ENCODE assay signal across 8 cellular contexts in genomic region chr16:67667817-67668494, GRCh38. TPM values are rescaled to one million over a fixed set of nuclear protein-coding genes. Genes with fewer than 3 reads are reported as not detected.
DNase-seq lines count a peak whose midpoint lies in the region; ATAC-seq and TF ChIP-seq lines count a peak whose summit lies in the region.

No MANE protein-coding gene starts in this region.

- no peak for TF ChIP-seq EP300 in suprapubic skin (IDR thresholded peaks at IDR 0.05)

- TF ChIP-seq POLR2A in IMR-90 (IDR thresholded peaks at IDR 0.05; ENCODE audit: low read depth, low read length) = no peak
- no peak for TF ChIP-seq POLR2A in suprapubic skin (IDR thresholded peaks at IDR 0.05)

- H3K4ac ChIP-seq in IMR-90 (ENCODE audit: low read depth, low read length) = peak overlapping the region; percentile 14

- no peak overlapping the region for H3K4me3 ChIP-seq in IMR-90 (ENCODE audit: insufficient read depth, low read depth, low read length)
- H3K4me3 ChIP-seq in suprapubic skin = peak overlapping the region; percentile 91

- peak overlapping the region; percentile 43 for H2AK9ac ChIP-seq in IMR-90 (replicated peaks; ENCODE audit: low read depth, low read length, poor library complexity)

- H4K20me1 ChIP-seq in IMR-90 (ENCODE audit: insufficient read depth, low read length) = 0 out of 2 replicates have a peak, but pooled peaks cover 6% of the 10 kb centered on the region

- DNase-seq in DMS114 treated with DMSO at 0.1 percent for 48 hours (lab: John Stamatoyannopoulos, UW; ENCODE audit: unreplicated experiment) (peak; percentile 89), IMR-90 (peak; percentile 89), RWPE1 (ENCODE audit: low spot score) (peak; percentile 90), foreskin keratinocyte (peak; percentile 62 to 82), omental fat pad (ENCODE audit: low spot score) (no peak), suprapubic skin (ENCODE audit: low spot score in 2 of 2) (peak in 1 of 2 donors; percentile 93)
- DNase-seq in activated effector memory CD4-positive, alpha-beta T cell treated with Interleukin-2 at 50 U/mL for 16 hours = peak; percentile 76

- intact Hi-C loops in IMR-90 (cut with micrococcal nuclease) = loop anchor here (1.0 kb wide), 2 partner anchors 106 to 147 kb away; partner anchors contain the start of gene CTCF

- no peak overlapping the region for H2BK5ac ChIP-seq in IMR-90 (ENCODE audit: low read depth, low read length, poor library complexity, severe bottlenecking)

- peaks cover 12% of the 10 kb centered on the region for H3K4me1 ChIP-seq in IMR-90 (ENCODE audit: control insufficient read depth, insufficient read depth, low read length)
- no peaks in the 10 kb centered on the region for H3K4me1 ChIP-seq in foreskin keratinocyte
- H3K4me1 ChIP-seq in suprapubic skin = peaks cover 40% of the 10 kb centered on the region

- H4K5ac ChIP-seq in IMR-90 (ENCODE audit: low read depth, low read length) = peak overlapping the region; percentile 3; the same call in 1 of the 2 replicates

- peak overlapping the region; percentile 96 for H2AFZ ChIP-seq in IMR-90 (replicated peaks; ENCODE audit: low read length, poor library complexity)

- no peak overlapping the region for H3K23ac ChIP-seq in IMR-90 (ENCODE audit: low read depth, low read length)

- H3K36me3 ChIP-seq in IMR-90 (ENCODE audit: control insufficient read depth, insufficient read depth, low read length) = peaks cover 1% of the 10 kb centered on the region; the same call in 1 of the 2 replicates
- H3K36me3 ChIP-seq in suprapubic skin = peaks cover 9% of the 10 kb centered on the region

- POLR2A ChIA-PET in IMR-90 (lab: Charles Lee; ENCODE audit: unreplicated experiment) = no interaction called here
- POLR2A ChIA-PET in RWPE1 (lab: Yijun Ruan, JAX; ENCODE audit: low non-redundant PET) = no interaction called here

- H2BK20ac ChIP-seq in IMR-90 (ENCODE audit: low read depth, low read length) = no peak overlapping the region

- no peak overlapping the region for H3K18ac ChIP-seq in IMR-90 (ENCODE audit: low read depth, low read length)

- H3K79me1 ChIP-seq in IMR-90 (ENCODE audit: low read depth in 1 of 2, low read length in 2 of 2) = peaks cover 4 to 14% of the 10 kb centered on the region in 2 experiments; a peak in 3 of 4 replicates

- no peaks in the 10 kb centered on the region for H3K9me3 ChIP-seq in IMR-90 (ENCODE audit: control insufficient read depth, insufficient read depth, low read length)
- no peaks in the 10 kb centered on the region for H3K9me3 ChIP-seq in suprapubic skin

- TF ChIP-seq CTCF in IMR-90 (conservative IDR thresholded peaks at IDR 0.05; ENCODE audit: low read depth, low read length) = peak; percentile 97
- TF ChIP-seq CTCF in RWPE1 (conservative IDR thresholded peaks at IDR 0.05; ENCODE audit: low read depth) = peak; percentile 71
- TF ChIP-seq CTCF in foreskin keratinocyte (conservative IDR thresholded peaks at IDR 0.05) = peak; percentile 98
- TF ChIP-seq CTCF in omental fat pad (IDR thresholded peaks at IDR 0.05) = peak in 1 of 3 donors; percentile 44
- peak; percentile 80 to 91 for TF ChIP-seq CTCF in suprapubic skin (IDR thresholded peaks at IDR 0.05)

- H4K91ac ChIP-seq in IMR-90 (ENCODE audit: insufficient read depth, low read depth, low read length) = no peak overlapping the region

- H3K27ac ChIP-seq in IMR-90 (ENCODE audit: insufficient read depth, low read length) (no peak overlapping the region; the same call in 1 of the 2 replicates), RWPE1 (peak overlapping the region; percentile 80), foreskin keratinocyte (no peak overlapping the region), suprapubic skin (peak overlapping the region; percentile 83)

- CTCF ChIA-PET in IMR-90 (lab: Yijun Ruan, JAX) (interaction anchor here (0.6 to 1.9 kb wide), 8 partner anchors 12 to 150 kb away, joined by 3 to 20 read pairs (median 3); partner anchors contain the start of gene CTCF), RWPE1 (lab: Yijun Ruan, JAX) (interaction anchor here (0.5 to 3.1 kb wide), 10 partner anchors 9 to 202 kb away, joined by 3 to 15 read pairs (median 4); no protein-coding TSS in a partner anchor)

- no peak overlapping the region for H3K9ac ChIP-seq in IMR-90 (ENCODE audit: low read depth, low read length)

- H2AK5ac ChIP-seq in IMR-90 (ENCODE audit: low read depth, low read length) = 0 out of 2 replicates have a peak overlapping the region, but pooled peaks have one; percentile 5

- no TSS peak for BruUV-seq in IMR-90 (replicated peaks; lab: Mats Ljungman, UMichigan)

- dilution Hi-C loops in IMR-90 (cut with HindIII; ENCODE audit: low sequenced_read_pairs, unreplicated experiment) = no loop called here

- ATAC-seq in GM21447 (IDR thresholded peaks at IDR 0.05; ENCODE audit: unreplicated experiment) (peak; percentile 67), IMR-90 (ENCODE audit: low read depth) (peak; percentile 92), foreskin keratinocyte (peak; percentile 88), omental fat pad (ENCODE audit: low FRiP score) (peak; percentile 69)

- TF ChIP-seq RAD21 in IMR-90 (IDR thresholded peaks at IDR 0.05; ENCODE audit: low read length) = peak; percentile 83

- H2BK120ac ChIP-seq in IMR-90 (ENCODE audit: low read depth, low read length) = no peak overlapping the region

- H3K27me3 ChIP-seq in IMR-90 (ENCODE audit: control insufficient read depth, insufficient read depth, low read length) (no peaks in the 10 kb centered on the region), foreskin keratinocyte (no peaks in the 10 kb centered on the region), suprapubic skin (no peaks in the 10 kb centered on the region)

- H3K4me2 ChIP-seq in IMR-90 (ENCODE audit: low read depth, low read length) = peak overlapping the region; percentile 6; the same call in 1 of the 2 replicates

- H3K14ac ChIP-seq in IMR-90 (replicated peaks; ENCODE audit: low read depth, low read length) = no peak overlapping the region

- WGBS in IMR-90 (ENCODE audit: extremely low coverage in 2 of 2, insufficient read length in 1 of 2), 2 experiments = 17% methylated on average over 7 of the region's 18 CpGs; no CpG with 5 or more reads in 1 of the 2 experiments
- WGBS in suprapubic skin = 18% methylated on average over 10 of the region's 18 CpGs

- H2BK15ac ChIP-seq in IMR-90 (ENCODE audit: low read depth, low read length) = no peak overlapping the region

- in situ Hi-C loops in IMR-90 (cut with MboI; ENCODE audit: low sequenced_read_pairs) = loop anchor here (10.0 kb wide), 1 partner anchor 143 kb away; the partner anchor contains the start of gene RIPOR1

- no peaks in the 10 kb centered on the region for H3K9me1 ChIP-seq in IMR-90 (ENCODE audit: insufficient read depth, low read length)

- H4K8ac ChIP-seq in IMR-90 (ENCODE audit: low read depth in 2 of 2, low read length in 2 of 2) = peak overlapping the region; percentile 97 to 100; a peak in 2 of 4 replicates

- no peak overlapping the region for H3K56ac ChIP-seq in IMR-90 (ENCODE audit: extremely low read depth, insufficient read depth, low read length)

TF ChIP-seq in IMR-90, 13 proteins besides CTCF, POLR2A, EP300 and RAD21 (continues in another document):
- TF ChIP-seq SMC3 (IDR thresholded peaks at IDR 0.05; ENCODE audit: low read depth, low read length) (peak; percentile 97), MAFK (IDR thresholded peaks at IDR 0.05; ENCODE audit: low read depth, low read length) (no peak), RCOR1 (IDR thresholded peaks at IDR 0.05; ENCODE audit: insufficient replicate concordance, low read length) (no peak)

RNA-seq across cellular contexts. Expression of gene C16orf86, which starts 1.3 kb away (rescaled TPM):
- total RNA-seq in IMR-90 (2012; rRNA removed) = 0.28 and 0.54 TPM in 2 replicates
- 0.63 and 0.70 TPM in 2 replicates for polyA plus RNA-seq in IMR-90 (2012; rRNA removed)
- 1.00 and 1.9 TPM in 2 replicates for polyA plus RNA-seq in IMR-90 (2012; cell fraction: cytosol; rRNA removed)
- 1.9 and 3.9 TPM in 2 replicates for polyA plus RNA-seq in IMR-90 (2012; cell fraction: nucleus; rRNA removed; ENCODE audit: low replicate concordance)
- 1.2 and 1.3 TPM in 2 replicates for total RNA-seq in foreskin keratinocyte
- 1.7 and 2.0 TPM in 2 replicates for polyA plus RNA-seq in foreskin keratinocyte
- total RNA-seq in omental fat pad = 1 to 10 TPM; 5.0 to 8.3 (median 7.6) TPM
- 1 to 10 TPM; 2.1 to 6.8 (median 3.6) TPM for total RNA-seq in suprapubic skin

RNA-seq across cellular contexts. Expression of gene ENKD1, which starts 1.4 kb away (rescaled TPM):
- total RNA-seq in IMR-90 (2012; rRNA removed) = 2.9 and 3.1 TPM in 2 replicates
- 6.3 and 7.8 TPM in 2 replicates for polyA plus RNA-seq in IMR-90 (2012; rRNA removed)
- 3.9 and 8.2 TPM in 2 replicates for polyA plus RNA-seq in IMR-90 (2012; cell fraction: cytosol; rRNA removed)
- polyA plus RNA-seq in IMR-90 (2012; cell fraction: nucleus; rRNA removed; ENCODE audit: low replicate concordance) = 20.0 and 44.8 TPM in 2 replicates
- 19.1 and 19.5 TPM in 2 replicates for total RNA-seq in foreskin keratinocyte
- polyA plus RNA-seq in foreskin keratinocyte = 24.0 and 24.5 TPM in 2 replicates
- 10 to 100 TPM in 3 of 4 donors, 1 to 10 TPM in 1; 7.7 to 17.8 (median 13.7) TPM for total RNA-seq in omental fat pad
- total RNA-seq in suprapubic skin = 10 to 100 TPM; 10.1 to 33.6 (median 13.7) TPM

RNA-seq across cellular contexts. Expression of gene PARD6A, which starts 7.2 kb away (rescaled TPM):
- 0.28 and 0.36 TPM in 2 replicates for total RNA-seq in IMR-90 (2012; rRNA removed)
- polyA plus RNA-seq in IMR-90 (2012; rRNA removed) = 0.55 and 0.65 TPM in 2 replicates
- polyA plus RNA-seq in IMR-90 (2012; cell fraction: cytosol; rRNA removed) = 0.82 and 0.94 TPM in 2 replicates
- 0.32 and 0.49 TPM in 2 replicates for polyA plus RNA-seq in IMR-90 (2012; cell fraction: nucleus; rRNA removed; ENCODE audit: low replicate concordance)
- 1.1 TPM in 2 replicates for total RNA-seq in foreskin keratinocyte
- polyA plus RNA-seq in foreskin keratinocyte = 1.1 and 1.6 TPM in 2 replicates
- total RNA-seq in omental fat pad = 10 to 100 TPM in 1 of 4 donors, 1 to 10 TPM in 3; 3.2 to 12.5 (median 4.6) TPM
- total RNA-seq in suprapubic skin = 1 to 10 TPM; 2.3 to 4.3 (median 3.4) TPM

RNA-seq across cellular contexts. Expression of gene ACD, which starts 7.9 kb away (rescaled TPM):
- total RNA-seq in IMR-90 (2012; rRNA removed) = 12.8 and 15.6 TPM in 2 replicates
- polyA plus RNA-seq in IMR-90 (2012; rRNA removed) = 31.1 and 38.9 TPM in 2 replicates
- 20.0 and 29.8 TPM in 2 replicates for polyA plus RNA-seq in IMR-90 (2012; cell fraction: cytosol; rRNA removed)
- 49.6 and 116 TPM in 2 replicates for polyA plus RNA-seq in IMR-90 (2012; cell fraction: nucleus; rRNA removed; ENCODE audit: low replicate concordance)
- 46.1 and 46.2 TPM in 2 replicates for total RNA-seq in foreskin keratinocyte
- polyA plus RNA-seq in foreskin keratinocyte = 51.3 and 59.1 TPM in 2 replicates
- total RNA-seq in omental fat pad = 10 to 100 TPM in 3 of 4 donors, 1 to 10 TPM in 1; 9.5 to 21.3 (median 18.4) TPM
- 10 to 100 TPM; 17.6 to 33.9 (median 22.3) TPM for total RNA-seq in suprapubic skin

RNA-seq across cellular contexts. Expression of gene CARMIL2, which starts 23.0 kb away (rescaled TPM):
- total RNA-seq in IMR-90 (2012; rRNA removed) (0.18 and 0.28 TPM in 2 replicates), foreskin keratinocyte (0.24 and 0.32 TPM in 2 replicates), omental fat pad (1 to 10 TPM in 3 of 4 donors, under 1 TPM in 1; 0.93 to 7.6 (median 2.4) TPM), suprapubic skin (1 to 10 TPM in 1 of 4 donors, under 1 TPM in 3; 0.19 to 2.3 (median 0.51) TPM)
- polyA plus RNA-seq in IMR-90 (2012; rRNA removed) (0.77 and 0.97 TPM in 2 replicates), foreskin keratinocyte (0.24 and 0.25 TPM in 2 replicates)
- polyA plus RNA-seq in IMR-90 (2012; cell fraction: cytosol; rRNA removed) = 0.65 and 0.75 TPM in 2 replicates
- polyA plus RNA-seq in IMR-90 (2012; cell fraction: nucleus; rRNA removed; ENCODE audit: low replicate concordance) = 2.3 and 3.8 TPM in 2 replicates

Comparison
In these comparisons a context has a peak if more than half of its experiments do, and no peak if none do; other contexts are left out.
1. H3K27ac ChIP-seq: peak in RWPE1 (single experiment) and suprapubic skin (single experiment); none in IMR-90 (single experiment) and foreskin keratinocyte (single experiment).
2. Peak in every context shown above with its lines, with median percentiles within 50 percentile points of each other: ATAC-seq.